In genomic region chr19:57466489-57466888, GRCh38 we compare ENCODE assay signal across 18 cellular contexts.
"Had no signal": no experiment of that assay in that cellular context is flagged by ENCODE, and none has a peak within 500 bp of the region (broad histone marks: within the 10 kb centered on the region; RNA-seq: fewer than 3 reads in every experiment).

No MANE protein-coding gene starts in this region.

- H3K4me1 ChIP-seq: sigmoid colon, tibial nerve had no signal

- H3K27ac ChIP-seq: brain microvascular endothelial cell, sigmoid colon, tibial nerve had no signal

- H3K27me3 ChIP-seq: brain microvascular endothelial cell, sigmoid colon, tibial nerve had no signal

- DNase-seq: activated CD4-positive, alpha-beta T cell treated with anti-CD3 and anti-CD28 coated beads for 1 hour; activated CD8-positive, alpha-beta memory T cell treated with anti-CD3 and anti-CD28 coated beads, Interleukin-2, amount 50 U/mL, for 48 hours; activated gamma-delta T cell; activated naive CD8-positive, alpha-beta T cell treated with anti-CD3 and anti-CD28 coated beads, Interleukin-2, amount 10 ng/mL, durations not matched to agents 7 days and 5 days; activated T-cell treated with anti-CD3 and anti-CD28 coated beads, Interleukin-2, amount 50 U/mL, for 24 hours; amniotic stem cell; brain microvascular endothelial cell; caudate nucleus; cortex of kidney; kidney glomerular epithelial cell; naive thymus-derived CD8-positive, alpha-beta T cell; occipital lobe; sigmoid colon; stimulated activated CD4-positive, alpha-beta T cell treated with anti-CD3 and anti-CD28 coated beads, Interleukin-15, amount 100 ng/mL, for 24 hours; T-helper 2 cell had no signal

- ATAC-seq: left lobe of liver; naive thymus-derived CD8-positive, alpha-beta T cell had no signal

- H3K4me3 ChIP-seq: mucosa of descending colon, sigmoid colon, tibial nerve had no signal
